ENCODE assay signal across 22 cellular contexts in genomic region chr20:59075934-59076508, GRCh38. TPM values are rescaled to one million over a fixed set of nuclear protein-coding genes. Genes with fewer than 3 reads are reported as not detected.
"Had no signal": no experiment of that assay in that cellular context is flagged by ENCODE, and none has a peak within 500 bp of the region (broad histone marks: within the 10 kb centered on the region; RNA-seq: fewer than 3 reads in every experiment).

No MANE protein-coding gene starts in this region.

- H3K4me1 ChIP-seq: pancreas, upper lobe of left lung had no signal

- DNase-seq: activated CD4-positive, alpha-beta T cell treated with anti-CD3 and anti-CD28 coated beads, Interleukin-2, amount 50 U/mL, for 1 hour; activated CD4-positive, CD25-positive, alpha-beta regulatory T cell; activated effector memory CD4-positive, alpha-beta T cell treated with Interleukin-2 at 50 U/mL for 16 hours; cerebellar nuclear complex; heart left ventricle; left ventricle myocardium superior; mammary epithelial cell; midbrain; pancreas; right cardiac atrium; SHP77; stimulated activated CD4-positive, alpha-beta T cell treated with anti-CD3 and anti-CD28 coated beads, Interleukin-1b, Interleukin-23, amount 100 ng/mL, for 48 hours; T1000; upper lobe of left lung had no signal

- H3K4me3 ChIP-seq: coronary artery, heart left ventricle, pancreas, upper lobe of left lung had no signal

- H3K36me3 ChIP-seq: heart left ventricle, neutrophil, pancreas, upper lobe of left lung had no signal

- ATAC-seq: heart left ventricle; left ventricle myocardium superior; pancreas; right cardiac atrium; stimulated activated memory B cell treated with anti-CD40 and anti-IgM and Interleukin-4, amounts not matched to agents 10 μg/mL and 1 μg/mL and 100 μg/mL, for 72 hours had no signal

- H3K27ac ChIP-seq: coronary artery, heart left ventricle, neutrophil, pancreas, upper lobe of left lung had no signal

- H3K36me3 Mint-ChIP-seq: stimulated activated memory B cell treated with anti-CD40 and anti-IgM and Interleukin-4, amounts not matched to agents 10 μg/mL and 1 μg/mL and 100 μg/mL, for 72 hours had no signal

- H3K9me3 ChIP-seq: heart left ventricle, neutrophil, pancreas, upper lobe of left lung had no signal

- H3K9me3 Mint-ChIP-seq: nephron; stimulated activated memory B cell treated with anti-CD40 and anti-IgM and Interleukin-4, amounts not matched to agents 10 μg/mL and 1 μg/mL and 100 μg/mL, for 72 hours; T-helper 1 cell treated with Interleukin-12 subunit alpha and Interleukin-12 subunit beta and Interleukin-4 antibody, amounts not matched to agents 30 μg/mL and 1 μg/mL, for 36 hours had no signal

- H3K27ac Mint-ChIP-seq: nephron; stimulated activated memory B cell treated with anti-CD40 and anti-IgM and Interleukin-4, amounts not matched to agents 10 μg/mL and 1 μg/mL and 100 μg/mL, for 72 hours; T-helper 1 cell treated with Interleukin-12 subunit alpha and Interleukin-12 subunit beta and Interleukin-4 antibody, amounts not matched to agents 30 μg/mL and 1 μg/mL, for 36 hours had no signal

- H3K4me3 Mint-ChIP-seq: nephron; stimulated activated memory B cell treated with anti-CD40 and anti-IgM and Interleukin-4, amounts not matched to agents 10 μg/mL and 1 μg/mL and 100 μg/mL, for 72 hours; T-helper 1 cell treated with Interleukin-12 subunit alpha and Interleukin-12 subunit beta and Interleukin-4 antibody, amounts not matched to agents 30 μg/mL and 1 μg/mL, for 36 hours had no signal

- H3K27me3 ChIP-seq: pancreas, upper lobe of left lung had no signal

- H3K4me1 Mint-ChIP-seq: nephron had no signal

RNA-seq across cellular contexts. Expression of gene TUBB1, which starts 56.8 kb away (rescaled TPM):
- total RNA-seq: epithelial cell of proximal tubule, fibroblast of villous mesenchyme, mammary epithelial cell, pulmonary artery endothelial cell had no signal
